Comparison of ENCODE assay signal across 7 cellular contexts in genomic region chr17:37047631-37048104, GRCh38.
A peak's percentile ranks its signal among the peaks of the same experiment; 100 is the strongest.
DNase-seq lines count a peak whose midpoint lies in the region; ATAC-seq, FAIRE-seq and TF ChIP-seq lines count a peak whose summit lies in the region.

No MANE protein-coding gene starts in this region.

- H3K4me3 ChIP-seq in astrocyte (ENCODE audit: insufficient read depth, low read depth, low read length) (no peak overlapping the region), sigmoid colon (no peak overlapping the region)

- H3K9me3 ChIP-seq in astrocyte (ENCODE audit: insufficient read depth, low read depth, low read length) (no peaks in the 10 kb centered on the region), sigmoid colon (no peaks in the 10 kb centered on the region)

- no peak overlapping the region for H3K27ac ChIP-seq in astrocyte (ENCODE audit: low read depth, low read length)
- H3K27ac ChIP-seq in sigmoid colon = no peak overlapping the region

- no peak overlapping the region for H2AFZ ChIP-seq in astrocyte (ENCODE audit: low read depth, low read length)

- peak overlapping the region; percentile 74 for H3K27ac Mint-ChIP-seq in astrocyte (ENCODE audit: unreplicated experiment)

- no peak overlapping the region for H3K4me2 ChIP-seq in astrocyte (ENCODE audit: low read length)

- WGBS in sigmoid colon, 2 donors = 3 to 7% methylated on average over 9 of the region's 9 CpGs

- peak overlapping the region; percentile 31 for H3K4me3 Mint-ChIP-seq in astrocyte (ENCODE audit: unreplicated experiment)

- H3K9me3 Mint-ChIP-seq in astrocyte (ENCODE audit: unreplicated experiment) = no peaks in the 10 kb centered on the region

- no peak for TF ChIP-seq EP300 in sigmoid colon (IDR thresholded peaks at IDR 0.05)

- H3K27me3 ChIP-seq in astrocyte (ENCODE audit: insufficient read depth, low read length) (no peaks in the 10 kb centered on the region), sigmoid colon (no peaks in the 10 kb centered on the region)

- H3K9ac ChIP-seq in astrocyte (ENCODE audit: low read length) = no peak overlapping the region

- no peak for TF ChIP-seq POLR2A in sigmoid colon (IDR thresholded peaks at IDR 0.05)

- H3K79me2 ChIP-seq in astrocyte (ENCODE audit: insufficient read depth, low read length) = no peaks in the 10 kb centered on the region

- intact Hi-C loops in sigmoid colon (cut with DNase I) = loop anchor here (2.0 kb wide), 1 partner anchor 419 kb away; no protein-coding TSS in a partner anchor

- DNase-seq in GM18507 (ENCODE audit: extremely low spot score, insufficient read length, low read depth) (peak; percentile 48), NCI-H2029 (lab: John Stamatoyannopoulos, UW) (peak; percentile 62), T1000 (lab: John Stamatoyannopoulos, UW) (peak; percentile 33), astrocyte (ENCODE audit: low read depth) (peak; percentile 55), hepatic stellate cell (ENCODE audit: low spot score) (peak; percentile 74), sigmoid colon (peak; percentile 82)

- H4K20me1 ChIP-seq in astrocyte (ENCODE audit: insufficient read depth, low read length) = peaks cover 30% of the 10 kb centered on the region

- peaks cover 37% of the 10 kb centered on the region for H3K4me1 Mint-ChIP-seq in astrocyte (ENCODE audit: low read depth, unreplicated experiment)

- H3K4me1 ChIP-seq in astrocyte (ENCODE audit: insufficient read depth, low read length) (peaks cover 16% of the 10 kb centered on the region), sigmoid colon (no peaks in the 10 kb centered on the region)

- H3K27me3 Mint-ChIP-seq in astrocyte (ENCODE audit: low read depth, unreplicated experiment) = no peaks in the 10 kb centered on the region

- no peaks in the 10 kb centered on the region for H3K36me3 Mint-ChIP-seq in astrocyte (ENCODE audit: low read depth, unreplicated experiment)

- FAIRE-seq in GM18507 (lab: Jason Lieb, UNC) = no peak
- FAIRE-seq in astrocyte (lab: Jason Lieb, UNC) = no peak

- H3K36me3 ChIP-seq in astrocyte (ENCODE audit: insufficient read depth, low read length) (peaks cover 3% of the 10 kb centered on the region), sigmoid colon (peaks cover 0 to 24% (median 2%) of the 10 kb centered on the region in 4 donors)

- no peak for ATAC-seq in GM19395 (IDR thresholded peaks at IDR 0.05; ENCODE audit: unreplicated experiment)

- peak; percentile 95 for TF ChIP-seq CTCF in astrocyte (IDR thresholded peaks at IDR 0.05; ENCODE audit: insufficient read depth, low read depth, low read length)
- peak; percentile 45 to 93 (median 68) for TF ChIP-seq CTCF in sigmoid colon (IDR thresholded peaks at IDR 0.05)
